In genomic region chr9:129523953-129524847, GRCh38 we compare ENCODE assay signal across 2 cellular contexts.
A peak's percentile ranks its signal among the peaks of the same experiment; 100 is the strongest.
TF ChIP-seq lines count a peak whose summit lies in the region.

No MANE protein-coding gene starts in this region.

TF ChIP-seq in HEK293, 187 proteins besides CTCF, POLR2A, EP300 and RAD21:
- TF ChIP-seq TSHZ1 (tag by site-specific recombination; IDR thresholded peaks at IDR 0.05; ENCODE audit: borderline replicate concordance) (no peak), ZNF274 (IDR thresholded peaks at IDR 0.05; ENCODE audit: low read length) (no peak), ZNF274 (tag by site-specific recombination; IDR thresholded peaks at IDR 0.05; ENCODE audit: borderline replicate concordance) (peak; percentile 43; the same call in 1 of the 2 replicates), KLF1 (tag by site-specific recombination; IDR thresholded peaks at IDR 0.05) (peak; percentile 81), ZNF521 (tag by site-specific recombination; IDR thresholded peaks at IDR 0.05) (no peak)

TF ChIP-seq in H1, 55 proteins besides CTCF, POLR2A, EP300 and RAD21 (continued from another document):
- TF ChIP-seq TAF7 (optimal IDR thresholded peaks at IDR 0.05; ENCODE audit: borderline replicate concordance, low read depth, low read length) (no peak), RBBP5 (IDR thresholded peaks at IDR 0.05; ENCODE audit: borderline replicate concordance, low read depth, low read length) (no peak), RFX5 (IDR thresholded peaks at IDR 0.05; ENCODE audit: borderline replicate concordance, low read depth, low read length) (no peak), SIN3A (conservative IDR thresholded peaks at IDR 0.05 in 1 of 2, IDR thresholded peaks at IDR 0.05 in 1 of 2; ENCODE audit: low read depth in 1 of 2, low read length in 2 of 2) (no peak), SUZ12 (IDR thresholded peaks at IDR 0.05; ENCODE audit: low read length) (no peak), TEAD4 (IDR thresholded peaks at IDR 0.05; ENCODE audit: low read depth, low read length) (no peak), TBP (IDR thresholded peaks at IDR 0.05; ENCODE audit: low read depth, low read length) (no peak), GABPA (IDR thresholded peaks at IDR 0.05; ENCODE audit: borderline replicate concordance, insufficient read depth, low read length) (no peak), ATF3 (IDR thresholded peaks at IDR 0.05; ENCODE audit: insufficient read depth, low read depth, low read length) (no peak), CHD7 (IDR thresholded peaks at IDR 0.05; ENCODE audit: insufficient replicate concordance, low read length) (no peak), CBX5 (IDR thresholded peaks at IDR 0.05; ENCODE audit: low read depth, low read length) (no peak), NANOG (IDR thresholded peaks at IDR 0.05; ENCODE audit: insufficient read depth, low read depth, low read length, poor library complexity, severe bottlenecking) (no peak), NRF1 (IDR thresholded peaks at IDR 0.05; ENCODE audit: low read depth, low read length) (no peak)
